ENCODE assay signal across 9 cellular contexts in the genomic region with DNA sequence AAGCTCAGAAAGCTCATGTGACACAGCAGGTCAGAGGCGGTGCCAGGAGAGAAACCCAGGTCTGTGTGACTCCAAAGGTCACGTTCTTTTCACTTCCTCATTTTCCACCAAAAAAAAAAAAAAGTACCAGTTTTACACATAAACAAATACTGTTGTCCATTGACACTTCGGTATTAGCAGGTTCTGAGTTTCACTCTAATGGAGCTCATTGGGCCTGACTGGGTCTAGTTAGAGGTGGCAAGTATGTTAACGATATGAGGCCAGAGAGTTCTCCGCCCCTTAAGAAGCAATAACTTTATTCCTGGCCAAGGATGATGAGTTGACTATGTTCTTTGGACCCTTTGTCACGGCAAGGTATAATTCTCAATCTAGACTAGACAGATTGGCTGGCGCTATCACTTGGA. TPM values are rescaled to one million over a fixed set of nuclear protein-coding genes. Genes with fewer than 3 reads are reported as not detected.
DNase-seq lines count a peak whose midpoint lies in the region; ATAC-seq and TF ChIP-seq lines count a peak whose summit lies in the region.
"Had no signal": no experiment of that assay in that cellular context is flagged by ENCODE, and none has a peak within 500 bp of the region (broad histone marks: within the 10 kb centered on the region; RNA-seq: fewer than 3 reads in every experiment).

No MANE protein-coding gene starts in this region.

- no peak overlapping the region for H2AK5ac ChIP-seq in neuronal stem cell (ENCODE audit: low read depth, low read length)

- peaks cover 0 to 19% (median 0%) of the 10 kb centered on the region in 4 donors for H3K4me1 ChIP-seq in stomach
- H3K4me1 ChIP-seq in neuronal stem cell (ENCODE audit: control insufficient read depth in 2 of 2, insufficient read depth in 1 of 2, low read depth in 1 of 2, low read length in 2 of 2): peaks cover 0 to 9% of the 10 kb centered on the region in 2 donors

- intact Hi-C loops in stomach (cut with DNase I; ENCODE audit: low total_unique reads): no loop called here

- H4K91ac ChIP-seq in neuronal stem cell (ENCODE audit: low read depth, low read length, poor library complexity): no peak overlapping the region

- H2BK15ac ChIP-seq in neuronal stem cell (ENCODE audit: low read length): no peak overlapping the region

- WGBS in stomach, 5 donors: 58 to 67% (median 63%) methylated on average over 7 of the region's 7 CpGs
- WGBS in neuronal stem cell (ENCODE audit: extremely low coverage in 2 of 2, insufficient read length in 2 of 2, insufficient replicate concordance in 1 of 2), 2 donors: no CpG with 5 or more reads among the region's 7 CpGs

- no peak overlapping the region for H4K8ac ChIP-seq in neuronal stem cell (ENCODE audit: low read depth, low read length)

- no peak for TF ChIP-seq POLR2A in stomach (IDR thresholded peaks at IDR 0.05)

- no peak overlapping the region for H3K9ac ChIP-seq in neuronal stem cell (ENCODE audit: low read depth, low read length, poor library complexity)

- no peaks in the 10 kb centered on the region for H3K36me3 ChIP-seq in stomach
- H3K36me3 ChIP-seq in neuronal stem cell (replicated peaks in 1 of 2; ENCODE audit: control insufficient read depth in 2 of 2, insufficient read depth in 2 of 2, low read length in 2 of 2): no peaks in the 10 kb centered on the region

- no peak for TF ChIP-seq CTCF in stomach (IDR thresholded peaks at IDR 0.05)

- no peak overlapping the region for H2BK120ac ChIP-seq in neuronal stem cell (ENCODE audit: low read depth, low read length)

- no peaks in the 10 kb centered on the region for H3K79me1 ChIP-seq in neuronal stem cell (ENCODE audit: low read depth, low read length)

- H3K9me3 ChIP-seq in stomach: no peaks in the 10 kb centered on the region
- H3K9me3 ChIP-seq in neuronal stem cell (replicated peaks in 1 of 2; ENCODE audit: control insufficient read depth in 2 of 2, insufficient read depth in 1 of 2, low read depth in 1 of 2, low read length in 2 of 2): no peaks in the 10 kb centered on the region

- peak; percentile 93 for ATAC-seq in HG03060 (IDR thresholded peaks at IDR 0.05; ENCODE audit: low read depth, unreplicated experiment)

- H3K27ac ChIP-seq in stomach (peak overlapping the region in 2 of 5 donors; percentile 28 to 40), neuronal stem cell (replicated peaks; ENCODE audit: low read length) (no peak overlapping the region)
- H3K27ac ChIP-seq: 22Rv1 had no signal

- H3K14ac ChIP-seq in neuronal stem cell (ENCODE audit: low read length): no peak overlapping the region

- no peak overlapping the region for H2AFZ ChIP-seq in neuronal stem cell (ENCODE audit: low read length)

- H3K4me2 ChIP-seq in neuronal stem cell (ENCODE audit: insufficient read depth, low read length, poor library complexity, severe bottlenecking): no peak overlapping the region

- H3K18ac ChIP-seq in neuronal stem cell (ENCODE audit: low read length): no peak overlapping the region

- no peak overlapping the region for H2BK12ac ChIP-seq in neuronal stem cell (ENCODE audit: low read length)

- H3K4ac ChIP-seq in neuronal stem cell (ENCODE audit: low read length): no peak overlapping the region

- DNase-seq in DMS53 (lab: John Stamatoyannopoulos, UW) (peak; percentile 64), DMS53 treated with DMSO at 0.1 percent for 48 hours (lab: John Stamatoyannopoulos, UW; ENCODE audit: unreplicated experiment) (no peak), OCI-M1 (lab: John Stamatoyannopoulos, UW) (peak; percentile 89), stomach (peak; percentile 41), NCI-H2029 treated with DMSO at 0.1 percent for 48 hours (lab: John Stamatoyannopoulos, UW) (no peak), neuronal stem cell (ENCODE audit: low spot score) (no peak)
- DNase-seq in stimulated activated CD4-positive, alpha-beta T cell treated with anti-CD3 and anti-CD28 coated beads, Interleukin-2, amount 100 ng/mL, for 24 hours: no peak

- H2BK5ac ChIP-seq in neuronal stem cell (ENCODE audit: low read length): no peak overlapping the region

- TF ChIP-seq EP300 in stomach (IDR thresholded peaks at IDR 0.05): no peak

- H3K27me3 ChIP-seq in stomach: no peaks in the 10 kb centered on the region
- H3K27me3 ChIP-seq in neuronal stem cell (ENCODE audit: control insufficient read depth in 3 of 3, insufficient read depth in 3 of 3, low read depth in 1 of 3, low read length in 3 of 3): no peaks in the 10 kb centered on the region

- H3K23ac ChIP-seq in neuronal stem cell (ENCODE audit: low read depth, low read length, poor library complexity): no peak overlapping the region

- no peak overlapping the region for H3K4me3 ChIP-seq in stomach
- H3K4me3 ChIP-seq in neuronal stem cell (ENCODE audit: low read length in 2 of 2): no peak overlapping the region

RNA-seq across cellular contexts. Expression of a gene that starts 30.0 kb away (rescaled TPM):
- 10 to 100 TPM in 2 of 5 donors, 1 to 10 TPM in 3; 4.0 to 40.2 (median 9.0) TPM for total RNA-seq in stomach
- 1 to 10 TPM; 4.9 to 7.6 (median 7.6) TPM for polyA plus RNA-seq in stomach
- polyA plus RNA-seq in neuronal stem cell (2013, experiment 1 of 2): 7.9 TPM
- 8.1 TPM for polyA plus RNA-seq in neuronal stem cell (2013, experiment 2 of 2)

RNA-seq across cellular contexts. Expression of a gene that starts 33.4 kb away (rescaled TPM):
- 100 to 1,000 TPM in 3 of 5 donors, 10 to 100 TPM in 2; 30.7 to 541 (median 237) TPM for total RNA-seq in stomach
- polyA plus RNA-seq in stomach: 100 to 1,000 TPM; 754 to 995 (median 822) TPM
- 2,556 TPM for polyA plus RNA-seq in neuronal stem cell (2013, experiment 1 of 2)
- 2,683 TPM for polyA plus RNA-seq in neuronal stem cell (2013, experiment 2 of 2)

Comparison
In these comparisons a context has a peak if more than half of its experiments do, and no peak if none do; other contexts are left out.
1. DNase-seq: peak in DMS53 (single experiment), OCI-M1 (single experiment) and stomach (single experiment); none in DMS53 treated with DMSO at 0.1 percent for 48 hours (single experiment), NCI-H2029 treated with DMSO at 0.1 percent for 48 hours (single experiment), stimulated activated CD4-positive, alpha-beta T cell treated with anti-CD3 and anti-CD28 coated beads, Interleukin-2, amount 100 ng/mL, for 24 hours (0 of 2) and neuronal stem cell (single experiment).